ENCODE assay signal across 20 cellular contexts in the genomic region with DNA sequence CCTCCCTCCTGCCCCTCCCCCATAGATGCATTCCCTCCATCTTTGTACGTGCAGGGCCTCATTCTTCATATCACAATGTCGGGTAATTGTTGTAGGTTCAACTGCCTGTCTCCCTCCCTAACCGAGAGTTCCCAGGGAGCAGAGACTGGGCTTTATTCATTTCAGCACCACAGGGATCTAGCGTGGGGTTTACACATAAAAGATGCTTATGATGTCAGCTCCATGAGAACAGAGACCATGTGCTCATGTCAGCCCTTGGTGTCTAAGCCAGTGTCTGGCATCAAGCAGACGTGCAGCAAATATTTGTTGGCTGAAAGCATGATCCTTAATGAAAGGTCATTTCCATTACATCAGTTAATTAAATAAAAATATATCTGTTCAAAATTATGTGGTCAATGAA.
DNase-seq lines count a peak whose midpoint lies in the region; ATAC-seq, FAIRE-seq and TF ChIP-seq lines count a peak whose summit lies in the region.
"Had no signal": no experiment of that assay in that cellular context is flagged by ENCODE, and none has a peak within 500 bp of the region (broad histone marks: within the 10 kb centered on the region; RNA-seq: fewer than 3 reads in every experiment).

No MANE protein-coding gene starts in this region.

- no peaks in the 10 kb centered on the region for H3K36me3 ChIP-seq in BE2C
- H3K36me3 ChIP-seq: BLaER1, SJCRH30 had no signal

- H3K27me3 Mint-ChIP-seq in activated naive CD4-positive, alpha-beta T cell treated with anti-CD3 and anti-CD28 coated beads, Interleukin-2, amount 50 U/mL, for 24 hours: no peaks in the 10 kb centered on the region
- H3K27me3 Mint-ChIP-seq in activated naive CD4-positive, alpha-beta T cell treated with anti-CD3 and anti-CD28 coated beads for 36 hours (ENCODE audit: low read depth): no peaks in the 10 kb centered on the region
- H3K27me3 Mint-ChIP-seq in T-cell: no peaks in the 10 kb centered on the region

- no peak for ATAC-seq in T-cell (replicated peaks in 1 of 4)
- ATAC-seq: CD8-positive, alpha-beta T cell; Panc1 had no signal

- H3K4me1 Mint-ChIP-seq in activated naive CD4-positive, alpha-beta T cell treated with anti-CD3 and anti-CD28 coated beads, Interleukin-2, amount 50 U/mL, for 24 hours: peaks cover 57% of the 10 kb centered on the region
- peaks cover 27% of the 10 kb centered on the region for H3K4me1 Mint-ChIP-seq in activated naive CD4-positive, alpha-beta T cell treated with anti-CD3 and anti-CD28 coated beads for 36 hours (ENCODE audit: low read depth)
- peaks cover 39 to 52% (median 52%) of the 10 kb centered on the region in 3 donors for H3K4me1 Mint-ChIP-seq in T-cell

- H3K4me3 ChIP-seq in fibroblast of mammary gland (ENCODE audit: control insufficient read depth, low read depth, low read length) (no peak overlapping the region), BE2C (ENCODE audit: low read depth, low read length) (no peak overlapping the region)
- H3K4me3 ChIP-seq: BLaER1, SJCRH30 had no signal

- intact Hi-C loops in activated naive CD4-positive, alpha-beta T cell treated with anti-CD3 and anti-CD28 coated beads for 36 hours (cut with micrococcal nuclease): loop anchor here (2.0 to 10.0 kb wide), 2 partner anchors 437 to 589 kb away; no protein-coding TSS in a partner anchor

- no peak overlapping the region for H3K4me3 Mint-ChIP-seq in activated naive CD4-positive, alpha-beta T cell treated with anti-CD3 and anti-CD28 coated beads, Interleukin-2, amount 50 U/mL, for 24 hours
- H3K4me3 Mint-ChIP-seq in activated naive CD4-positive, alpha-beta T cell treated with anti-CD3 and anti-CD28 coated beads for 36 hours: no peak overlapping the region
- H3K4me3 Mint-ChIP-seq in T-cell: no peak overlapping the region
- H3K4me3 Mint-ChIP-seq: CD8-positive, alpha-beta T cell had no signal

- H3K36me3 Mint-ChIP-seq in activated naive CD4-positive, alpha-beta T cell treated with anti-CD3 and anti-CD28 coated beads, Interleukin-2, amount 50 U/mL, for 24 hours: no peaks in the 10 kb centered on the region
- H3K36me3 Mint-ChIP-seq in activated naive CD4-positive, alpha-beta T cell treated with anti-CD3 and anti-CD28 coated beads for 36 hours (ENCODE audit: low read depth): no peaks in the 10 kb centered on the region
- no peaks in the 10 kb centered on the region for H3K36me3 Mint-ChIP-seq in T-cell
- H3K36me3 Mint-ChIP-seq: CD8-positive, alpha-beta T cell had no signal

- H3K27me3 ChIP-seq in BE2C: no peaks in the 10 kb centered on the region
- H3K27me3 ChIP-seq: BLaER1, SJCRH30 had no signal

- H3K9me3 Mint-ChIP-seq in activated naive CD4-positive, alpha-beta T cell treated with anti-CD3 and anti-CD28 coated beads, Interleukin-2, amount 50 U/mL, for 24 hours: no peaks in the 10 kb centered on the region
- H3K9me3 Mint-ChIP-seq in activated naive CD4-positive, alpha-beta T cell treated with anti-CD3 and anti-CD28 coated beads for 36 hours: no peaks in the 10 kb centered on the region
- H3K9me3 Mint-ChIP-seq in T-cell: no peaks in the 10 kb centered on the region
- H3K9me3 Mint-ChIP-seq: CD8-positive, alpha-beta T cell had no signal

- peak overlapping the region; percentile 30 for H3K27ac Mint-ChIP-seq in activated naive CD4-positive, alpha-beta T cell treated with anti-CD3 and anti-CD28 coated beads, Interleukin-2, amount 50 U/mL, for 24 hours
- H3K27ac Mint-ChIP-seq in activated naive CD4-positive, alpha-beta T cell treated with anti-CD3 and anti-CD28 coated beads for 36 hours: no peak overlapping the region
- H3K27ac Mint-ChIP-seq in T-cell: peak overlapping the region in 1 of 2 donors; percentile 37
- H3K27ac Mint-ChIP-seq: CD8-positive, alpha-beta T cell had no signal

- H3K9me3 ChIP-seq in BE2C: no peaks in the 10 kb centered on the region
- H3K9me3 ChIP-seq: SJCRH30 had no signal

- CTCF ChIA-PET in activated naive CD4-positive, alpha-beta T cell treated with anti-CD3 and anti-CD28 coated beads for 36 hours (lab: Charles Lee): no interaction called here
- CTCF ChIA-PET in T-cell (lab: Charles Lee): interaction anchor here in 1 of 2 donors (0.6 kb wide), 1 partner anchor 298 kb away, joined by 4 read pairs; no protein-coding TSS in a partner anchor

- POLR2A ChIA-PET in T-cell (lab: Charles Lee): no interaction called here

- no peak for DNase-seq in activated naive CD4-positive, alpha-beta T cell treated with anti-CD3 and anti-CD28 coated beads for 36 hours
- DNase-seq in amniotic epithelial cell (ENCODE audit: low read depth) (peak; percentile 11), fibroblast of mammary gland (ENCODE audit: low read depth) (peak; percentile 26), NCI-H774 (lab: John Stamatoyannopoulos, UW) (no peak), GM19239 (ENCODE audit: insufficient read length, low spot score) (no peak), T-cell (no peak), BE2C (no peak)
- DNase-seq: Calu3; CD8-positive, alpha-beta T cell; DMS53; NCI-H1417 treated with DMSO at 0.1 percent for 48 hours; NCI-H187 treated with DMSO at 0.1 percent for 48 hours; NCI-H2227 treated with DMSO at 0.1 percent for 48 hours; NCI-H524 treated with DMSO at 0.1 percent for 48 hours; SJCRH30 had no signal

- TF ChIP-seq CTCF in fibroblast of mammary gland (conservative IDR thresholded peaks at IDR 0.05; ENCODE audit: control insufficient read depth, insufficient read depth, low read depth, low read length): no peak
- TF ChIP-seq CTCF in BE2C (IDR thresholded peaks at IDR 0.05; ENCODE audit: low read depth, low read length): no peak

- no peak for FAIRE-seq in GM19239 (lab: Jason Lieb, UNC)
- FAIRE-seq: A204.1, H54 had no signal

- peaks cover 13% of the 10 kb centered on the region for H3K4me1 ChIP-seq in BE2C

Comparison
In these comparisons a context has a peak if more than half of its experiments do, and no peak if none do; other contexts are left out.
1. DNase-seq: peak in amniotic epithelial cell (single experiment) and fibroblast of mammary gland (single experiment); none in activated naive CD4-positive, alpha-beta T cell treated with anti-CD3 and anti-CD28 coated beads for 36 hours (single experiment), NCI-H774 (single experiment), GM19239 (single experiment), T-cell (0 of 34) and BE2C (single experiment).